1 cellular context compared by ENCODE assay signal in the genomic region with DNA sequence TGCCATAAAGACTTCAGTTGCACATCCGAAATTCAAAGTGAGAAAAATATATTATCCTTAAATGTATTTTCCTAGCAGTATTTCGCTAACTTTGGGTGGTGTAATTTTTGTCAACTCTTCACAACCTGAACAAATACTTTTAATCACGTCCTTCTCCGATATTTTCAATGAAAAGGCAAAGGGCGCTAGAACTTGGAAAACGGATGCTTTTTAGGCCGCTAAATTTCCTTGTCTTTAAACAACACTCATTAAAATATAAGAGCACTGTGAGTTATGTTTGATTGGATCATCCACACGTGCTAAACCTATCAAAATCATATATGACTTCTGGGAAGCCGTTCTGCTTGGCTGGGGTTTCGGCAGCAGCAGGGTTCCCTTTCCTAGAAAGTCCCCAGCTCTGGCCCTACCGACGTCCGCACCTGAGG.
TF ChIP-seq lines count a peak whose summit lies in the region.

No MANE protein-coding gene starts in this region.

TF ChIP-seq in SK-N-SH, 30 proteins besides CTCF, POLR2A, EP300 and RAD21 (continued from another document):
- TF ChIP-seq, protein P1, sequence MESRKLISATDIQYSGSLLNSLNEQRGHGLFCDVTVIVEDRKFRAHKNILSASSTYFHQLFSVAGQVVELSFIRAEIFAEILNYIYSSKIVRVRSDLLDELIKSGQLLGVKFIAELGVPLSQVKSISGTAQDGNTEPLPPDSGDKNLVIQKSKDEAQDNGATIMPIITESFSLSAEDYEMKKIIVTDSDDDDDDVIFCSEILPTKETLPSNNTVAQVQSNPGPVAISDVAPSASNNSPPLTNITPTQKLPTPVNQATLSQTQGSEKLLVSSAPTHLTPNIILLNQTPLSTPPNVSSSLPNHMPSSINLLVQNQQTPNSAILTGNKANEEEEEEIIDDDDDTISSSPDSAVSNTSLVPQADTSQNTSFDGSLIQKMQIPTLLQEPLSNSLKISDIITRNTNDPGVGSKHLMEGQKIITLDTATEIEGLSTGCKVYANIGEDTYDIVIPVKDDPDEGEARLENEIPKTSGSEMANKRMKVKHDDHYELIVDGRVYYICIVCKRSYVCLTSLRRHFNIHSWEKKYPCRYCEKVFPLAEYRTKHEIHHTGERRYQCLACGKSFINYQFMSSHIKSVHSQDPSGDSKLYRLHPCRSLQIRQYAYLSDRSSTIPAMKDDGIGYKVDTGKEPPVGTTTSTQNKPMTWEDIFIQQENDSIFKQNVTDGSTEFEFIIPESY (IDR thresholded peaks at IDR 0.05; ENCODE audit: borderline replicate concordance, low read depth) = no peak
- no peak for TF ChIP-seq RCOR1 (IDR thresholded peaks at IDR 0.05; ENCODE audit: low read length)
- TF ChIP-seq CHD2 (IDR thresholded peaks at IDR 0.05; ENCODE audit: low read length, partially characterized antibody) = no peak
- TF ChIP-seq FOXM1 (IDR thresholded peaks at IDR 0.05; ENCODE audit: low read depth) = no peak
- TF ChIP-seq POLR2AphosphoS5 (IDR thresholded peaks at IDR 0.05; ENCODE audit: low read depth, low read length) = no peak
- no peak for TF ChIP-seq NFIC (IDR thresholded peaks at IDR 0.05; ENCODE audit: borderline replicate concordance)
- TF ChIP-seq USF2 (IDR thresholded peaks at IDR 0.05; ENCODE audit: borderline replicate concordance, low read depth, low read length) = no peak
- no peak for TF ChIP-seq FOSL2 (IDR thresholded peaks at IDR 0.05; ENCODE audit: borderline replicate concordance, low read depth)
- TF ChIP-seq GATA2 (CRISPR knock-in tag; IDR thresholded peaks at IDR 0.05) = no peak
- no peak for TF ChIP-seq TCF12 (IDR thresholded peaks at IDR 0.05)
- no peak for TF ChIP-seq RFX5 (IDR thresholded peaks at IDR 0.05; ENCODE audit: low read length)
TF ChIP-seq in SK-N-SH: peak in this region for 0.
